ENCODE assay signal across 12 cellular contexts in the genomic region with DNA sequence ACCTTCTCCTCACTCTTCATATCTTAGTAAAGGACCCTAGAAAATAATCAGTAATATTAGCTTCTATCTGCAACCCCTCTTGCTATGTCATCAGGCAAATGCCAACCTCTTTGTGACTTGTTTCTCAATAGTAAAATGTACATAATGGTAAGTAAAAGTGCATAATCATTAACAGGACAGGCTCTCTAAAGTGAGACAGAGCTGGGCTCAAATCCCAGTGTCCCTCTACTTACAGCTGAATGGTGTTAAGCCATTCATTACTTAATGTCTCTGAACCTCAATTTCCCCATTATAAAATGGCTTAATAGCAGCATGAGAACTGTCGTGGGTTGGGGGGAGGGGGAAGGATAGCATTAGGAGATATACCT.
DNase-seq lines count a peak whose midpoint lies in the region; ATAC-seq and TF ChIP-seq lines count a peak whose summit lies in the region.
"Had no signal": no experiment of that assay in that cellular context is flagged by ENCODE, and none has a peak within 500 bp of the region (broad histone marks: within the 10 kb centered on the region; RNA-seq: fewer than 3 reads in every experiment).

No MANE protein-coding gene starts in this region.

- H3K9me3 Mint-ChIP-seq in activated B cell treated with CpG ODN at 0.5 μM for 24 hours = no peaks in the 10 kb centered on the region
- H3K9me3 Mint-ChIP-seq in activated CD4-positive, alpha-beta memory T cell treated with anti-CD3 and anti-CD28 coated beads, Interleukin-2, amount 10 ng/mL, durations not matched to agents 7 days and 5 days = no peaks in the 10 kb centered on the region

- H4K20me1 ChIP-seq in BLaER1 treated with 17β-estradiol and CSF1 and Interleukin-3, amounts not matched to agents 10 nM and 100 nM = no peaks in the 10 kb centered on the region

- CTCF ChIA-PET in activated B cell treated with CpG ODN at 0.5 μM for 24 hours (lab: Charles Lee) = interaction anchor here (1.0 kb wide), 1 partner anchor 64 kb away, joined by 3 read pairs; no protein-coding TSS in a partner anchor
- CTCF ChIA-PET in activated CD4-positive, alpha-beta memory T cell treated with anti-CD3 and anti-CD28 coated beads, Interleukin-2, amount 10 ng/mL, durations not matched to agents 7 days and 5 days (lab: Charles Lee) = interaction anchor here (1.3 kb wide), 1 partner anchor 17 kb away, joined by 3 read pairs; no protein-coding TSS in a partner anchor

- H3K4me2 ChIP-seq in BLaER1 treated with 17β-estradiol and CSF1 and Interleukin-3, amounts not matched to agents 10 nM and 100 nM = peak overlapping the region in 10 of 11 experiments; percentile 29 to 68 (median 52); a peak in 12 of 22 replicates

- POLR2A ChIA-PET in activated B cell treated with CpG ODN at 0.5 μM for 24 hours (lab: Charles Lee) = interaction anchor here (2.5 kb wide), 1 partner anchor 63 kb away, joined by 13 read pairs; a partner anchor contains a TSS
- POLR2A ChIA-PET in activated CD4-positive, alpha-beta memory T cell treated with anti-CD3 and anti-CD28 coated beads, Interleukin-2, amount 10 ng/mL, durations not matched to agents 7 days and 5 days (lab: Charles Lee) = no interaction called here

- H3K36me3 Mint-ChIP-seq in activated B cell treated with CpG ODN at 0.5 μM for 24 hours (ENCODE audit: low read depth) = no peaks in the 10 kb centered on the region
- H3K36me3 Mint-ChIP-seq in activated CD4-positive, alpha-beta memory T cell treated with anti-CD3 and anti-CD28 coated beads, Interleukin-2, amount 10 ng/mL, durations not matched to agents 7 days and 5 days (ENCODE audit: low read depth) = no peaks in the 10 kb centered on the region

- DNase-seq in activated B cell treated with CpG ODN at 0.5 μM for 24 hours (no peak), NCI-H2107 treated with DMSO at 0.1 percent for 48 hours (lab: John Stamatoyannopoulos, UW; ENCODE audit: unreplicated experiment) (no peak), HUDEP-2 (lab: John Stamatoyannopoulos, UW; ENCODE audit: unreplicated experiment in 76 of 76) (no peak)
- no peak for DNase-seq in activated CD4-positive, alpha-beta memory T cell treated with anti-CD3 and anti-CD28 coated beads, Interleukin-2, amount 10 ng/mL, durations not matched to agents 7 days and 5 days
- DNase-seq: colonic mucosa, DND-41 had no signal

- peaks cover 40% of the 10 kb centered on the region for H3K4me1 Mint-ChIP-seq in activated B cell treated with CpG ODN at 0.5 μM for 24 hours
- H3K4me1 Mint-ChIP-seq in activated CD4-positive, alpha-beta memory T cell treated with anti-CD3 and anti-CD28 coated beads, Interleukin-2, amount 10 ng/mL, durations not matched to agents 7 days and 5 days = peaks cover 10% of the 10 kb centered on the region

- ATAC-seq in GM19468 (IDR thresholded peaks at IDR 0.05; ENCODE audit: extremely low read depth, unreplicated experiment) (peak; percentile 4), HG03064 (IDR thresholded peaks at IDR 0.05; ENCODE audit: low read depth, unreplicated experiment) (peak; percentile 8), activated B cell treated with CpG ODN at 0.5 μM for 24 hours (ENCODE audit: low read depth) (peak; percentile 4), HG03095 (IDR thresholded peaks at IDR 0.05; ENCODE audit: unreplicated experiment) (no peak)

- no peak overlapping the region for H3K4me3 ChIP-seq in BLaER1 treated with 17β-estradiol and CSF1 and Interleukin-3, amounts not matched to agents 10 nM and 100 nM
- H3K4me3 ChIP-seq: colonic mucosa, skin epidermis had no signal

- H3K27ac Mint-ChIP-seq in activated B cell treated with CpG ODN at 0.5 μM for 24 hours = peak overlapping the region; percentile 72
- H3K27ac Mint-ChIP-seq in activated CD4-positive, alpha-beta memory T cell treated with anti-CD3 and anti-CD28 coated beads, Interleukin-2, amount 10 ng/mL, durations not matched to agents 7 days and 5 days = no peak overlapping the region

- H3K27ac ChIP-seq in BLaER1 treated with 17β-estradiol and CSF1 and Interleukin-3, amounts not matched to agents 10 nM and 100 nM = no peak overlapping the region
- H3K27ac ChIP-seq: colonic mucosa, skin epidermis, upper lobe of left lung had no signal

- H3K27me3 ChIP-seq in BLaER1 treated with 17β-estradiol and CSF1 and Interleukin-3, amounts not matched to agents 10 nM and 100 nM = no peaks in the 10 kb centered on the region
- H3K27me3 ChIP-seq: colonic mucosa, upper lobe of left lung had no signal

- no peaks in the 10 kb centered on the region for H3K9me3 ChIP-seq in BLaER1 treated with 17β-estradiol and CSF1 and Interleukin-3, amounts not matched to agents 10 nM and 100 nM (replicated peaks in 1 of 11)
- H3K9me3 ChIP-seq: colonic mucosa, upper lobe of left lung had no signal

- peaks cover 6 to 17% (median 10%) of the 10 kb centered on the region in 10 experiments; a peak in 19 of 20 replicates for H3K4me1 ChIP-seq in BLaER1 treated with 17β-estradiol and CSF1 and Interleukin-3, amounts not matched to agents 10 nM and 100 nM
- H3K4me1 ChIP-seq: upper lobe of left lung had no signal

- H3K36me3 ChIP-seq in BLaER1 treated with 17β-estradiol and CSF1 and Interleukin-3, amounts not matched to agents 10 nM and 100 nM = no peaks in the 10 kb centered on the region
- H3K36me3 ChIP-seq: colonic mucosa, upper lobe of left lung had no signal

- H3K27me3 Mint-ChIP-seq in activated B cell treated with CpG ODN at 0.5 μM for 24 hours = no peaks in the 10 kb centered on the region
- H3K27me3 Mint-ChIP-seq in activated CD4-positive, alpha-beta memory T cell treated with anti-CD3 and anti-CD28 coated beads, Interleukin-2, amount 10 ng/mL, durations not matched to agents 7 days and 5 days = peaks cover 9% of the 10 kb centered on the region

- intact Hi-C loops in activated B cell treated with CpG ODN at 0.5 μM for 24 hours (cut with micrococcal nuclease) = loop anchor here (1.0 to 5.0 kb wide), 3 partner anchors 37 to 107 kb away; a partner anchor contains a TSS

- peak overlapping the region; percentile 83 for H3K4me3 Mint-ChIP-seq in activated B cell treated with CpG ODN at 0.5 μM for 24 hours
- H3K4me3 Mint-ChIP-seq in activated CD4-positive, alpha-beta memory T cell treated with anti-CD3 and anti-CD28 coated beads, Interleukin-2, amount 10 ng/mL, durations not matched to agents 7 days and 5 days = no peak overlapping the region

- no peak for TF ChIP-seq CTCF in activated B cell treated with CpG ODN at 0.5 μM for 24 hours (IDR thresholded peaks at IDR 0.05)

- no peak overlapping the region for H3K9ac ChIP-seq in BLaER1 treated with 17β-estradiol and CSF1 and Interleukin-3, amounts not matched to agents 10 nM and 100 nM
